In genomic region chr10:8060010-8060703, GRCh38 we compare ENCODE assay signal across 8 cellular contexts. TPM values are rescaled to one million over a fixed set of nuclear protein-coding genes. Genes with fewer than 3 reads are reported as not detected.
DNase-seq lines count a peak whose midpoint lies in the region; ATAC-seq lines count a peak whose summit lies in the region.

No MANE protein-coding gene starts in this region.

- H3K27ac ChIP-seq in CD8-positive, alpha-beta memory T cell (ENCODE audit: low read depth, low read length) = peak overlapping the region; percentile 58
- H3K27ac ChIP-seq in KOPT-K1 (ENCODE audit: low read depth, low read length, poor library complexity, severe bottlenecking) = peak overlapping the region; percentile 93
- no peak overlapping the region for H3K27ac ChIP-seq in neuronal stem cell (replicated peaks; ENCODE audit: low read length)

- H3K79me1 ChIP-seq in neuronal stem cell (ENCODE audit: low read depth, low read length) = no peaks in the 10 kb centered on the region

- H2AK5ac ChIP-seq in neuronal stem cell (ENCODE audit: low read depth, low read length) = no peak overlapping the region

- WGBS in neuronal stem cell (ENCODE audit: extremely low coverage in 2 of 2, insufficient read length in 2 of 2, insufficient replicate concordance in 1 of 2), 2 donors = no CpG with 5 or more reads among the region's 15 CpGs

- no peaks in the 10 kb centered on the region for H3K9me3 ChIP-seq in CD8-positive, alpha-beta memory T cell (ENCODE audit: low read length)
- H3K9me3 ChIP-seq in KOPT-K1 (ENCODE audit: insufficient read depth, low read length, poor library complexity, severe bottlenecking) (no peaks in the 10 kb centered on the region), neuronal stem cell (replicated peaks in 1 of 2; ENCODE audit: control insufficient read depth in 2 of 2, insufficient read depth in 1 of 2, low read depth in 1 of 2, low read length in 2 of 2) (no peaks in the 10 kb centered on the region)

- H3K4me1 Mint-ChIP-seq in CD8-positive, alpha-beta memory T cell = peaks cover 69 to 83% (median 75%) of the 10 kb centered on the region in 3 donors
- peaks cover 77% of the 10 kb centered on the region for H3K4me1 Mint-ChIP-seq in activated naive CD4-positive, alpha-beta T cell treated with anti-CD3 and anti-CD28 coated beads, Interleukin-2, amount 10 ng/mL, durations not matched to agents 7 days and 5 days

- no peak overlapping the region for H3K23ac ChIP-seq in neuronal stem cell (ENCODE audit: low read depth, low read length, poor library complexity)

- H3K27ac Mint-ChIP-seq in CD8-positive, alpha-beta memory T cell = peak overlapping the region; percentile 94 to 97 (median 95)
- peak overlapping the region; percentile 97 for H3K27ac Mint-ChIP-seq in activated naive CD4-positive, alpha-beta T cell treated with anti-CD3 and anti-CD28 coated beads, Interleukin-2, amount 10 ng/mL, durations not matched to agents 7 days and 5 days

- H2BK12ac ChIP-seq in neuronal stem cell (ENCODE audit: low read length) = no peak overlapping the region

- peaks cover 0 to 8% of the 10 kb centered on the region in 2 donors for H3K27me3 Mint-ChIP-seq in CD8-positive, alpha-beta memory T cell
- H3K27me3 Mint-ChIP-seq in activated naive CD4-positive, alpha-beta T cell treated with anti-CD3 and anti-CD28 coated beads, Interleukin-2, amount 10 ng/mL, durations not matched to agents 7 days and 5 days = no peaks in the 10 kb centered on the region

- peak; percentile 32 for ATAC-seq in GM21526 (IDR thresholded peaks at IDR 0.05; ENCODE audit: low FRiP score, unreplicated experiment)

- H3K27me3 ChIP-seq in CD8-positive, alpha-beta memory T cell (ENCODE audit: insufficient read depth, low read length, poor library complexity, severe bottlenecking) = no peaks in the 10 kb centered on the region
- peaks cover 34 to 100% (median 69%) of the 10 kb centered on the region in 3 experiments for H3K27me3 ChIP-seq in neuronal stem cell (ENCODE audit: control insufficient read depth in 3 of 3, insufficient read depth in 3 of 3, low read depth in 1 of 3, low read length in 3 of 3)

- H3K4me3 ChIP-seq in CD8-positive, alpha-beta memory T cell (ENCODE audit: low read length) = peak overlapping the region; percentile 57
- no peak overlapping the region for H3K4me3 ChIP-seq in neuronal stem cell (ENCODE audit: low read length in 2 of 2)

- no peak overlapping the region for H2AFZ ChIP-seq in neuronal stem cell (ENCODE audit: low read length)

- H3K36me3 ChIP-seq in CD8-positive, alpha-beta memory T cell (ENCODE audit: insufficient read depth, low read length) = peaks cover 25% of the 10 kb centered on the region
- peaks cover 96% of the 10 kb centered on the region for H3K36me3 ChIP-seq in KOPT-K1 (ENCODE audit: insufficient read depth, low read length)
- H3K36me3 ChIP-seq in neuronal stem cell (replicated peaks in 1 of 2; ENCODE audit: control insufficient read depth in 2 of 2, insufficient read depth in 2 of 2, low read length in 2 of 2) = no peaks in the 10 kb centered on the region

- no peak overlapping the region for H3K14ac ChIP-seq in neuronal stem cell (ENCODE audit: low read length)

- H2BK120ac ChIP-seq in neuronal stem cell (ENCODE audit: low read depth, low read length) = no peak overlapping the region

- no peaks in the 10 kb centered on the region for H3K9me3 Mint-ChIP-seq in CD8-positive, alpha-beta memory T cell
- no peaks in the 10 kb centered on the region for H3K9me3 Mint-ChIP-seq in activated naive CD4-positive, alpha-beta T cell treated with anti-CD3 and anti-CD28 coated beads, Interleukin-2, amount 10 ng/mL, durations not matched to agents 7 days and 5 days

- H3K9ac ChIP-seq in neuronal stem cell (ENCODE audit: low read depth, low read length, poor library complexity) = no peak overlapping the region

- H3K36me3 Mint-ChIP-seq in CD8-positive, alpha-beta memory T cell = peaks cover 21 to 88% (median 36%) of the 10 kb centered on the region in 3 donors
- peaks cover 86% of the 10 kb centered on the region for H3K36me3 Mint-ChIP-seq in activated naive CD4-positive, alpha-beta T cell treated with anti-CD3 and anti-CD28 coated beads, Interleukin-2, amount 10 ng/mL, durations not matched to agents 7 days and 5 days

- no peak overlapping the region for H2BK15ac ChIP-seq in neuronal stem cell (ENCODE audit: low read length)

- no peak overlapping the region for H3K18ac ChIP-seq in neuronal stem cell (ENCODE audit: low read length)

- H4K91ac ChIP-seq in neuronal stem cell (ENCODE audit: low read depth, low read length, poor library complexity) = no peak overlapping the region

- no peak overlapping the region for H2BK5ac ChIP-seq in neuronal stem cell (ENCODE audit: low read length)

- H4K8ac ChIP-seq in neuronal stem cell (ENCODE audit: low read depth, low read length) = no peak overlapping the region

- CTCF ChIA-PET in CD8-positive, alpha-beta memory T cell (lab: Charles Lee) = interaction anchor here (0.8 to 3.1 kb wide), 9 partner anchors 15 to 415 kb away, joined by 3 to 14 read pairs (median 4); no protein-coding TSS in a partner anchor
- CTCF ChIA-PET in activated naive CD4-positive, alpha-beta T cell treated with anti-CD3 and anti-CD28 coated beads, Interleukin-2, amount 10 ng/mL, durations not matched to agents 7 days and 5 days (lab: Charles Lee) = interaction anchor here (0.5 to 3.3 kb wide), 9 partner anchors 22 to 413 kb away, joined by 3 to 13 read pairs (median 3); no protein-coding TSS in a partner anchor

- H3K4me1 ChIP-seq in CD8-positive, alpha-beta memory T cell (ENCODE audit: insufficient read depth, low read length) = peaks cover 77% of the 10 kb centered on the region
- peaks cover 0 to 35% of the 10 kb centered on the region in 2 donors for H3K4me1 ChIP-seq in neuronal stem cell (ENCODE audit: control insufficient read depth in 2 of 2, insufficient read depth in 1 of 2, low read depth in 1 of 2, low read length in 2 of 2)

- POLR2A ChIA-PET in CD8-positive, alpha-beta memory T cell (lab: Charles Lee) = interaction anchor here (0.6 to 4.6 kb wide), 9 partner anchors 9 to 1036 kb away, joined by 3 to 25 read pairs (median 4); no protein-coding TSS in a partner anchor

- H3K4ac ChIP-seq in neuronal stem cell (ENCODE audit: low read length) = no peak overlapping the region

- DNase-seq in CD8-positive, alpha-beta memory T cell = peak in 4 of 5 donors; percentile 41 to 73 (median 67)
- DNase-seq in activated naive CD4-positive, alpha-beta T cell treated with anti-CD3 and anti-CD28 coated beads, Interleukin-2, amount 10 ng/mL, durations not matched to agents 7 days and 5 days = peak; percentile 85
- DNase-seq in neuronal stem cell (ENCODE audit: low spot score) (peak; percentile 69), germinal center (ENCODE audit: low spot score) (no peak), NCI-H2081 (lab: John Stamatoyannopoulos, UW) (no peak), HPDE6-E6E7 (ENCODE audit: extremely low spot score) (no peak)

- H3K4me3 Mint-ChIP-seq in CD8-positive, alpha-beta memory T cell = peak overlapping the region; percentile 90 to 99 (median 94)
- H3K4me3 Mint-ChIP-seq in activated naive CD4-positive, alpha-beta T cell treated with anti-CD3 and anti-CD28 coated beads, Interleukin-2, amount 10 ng/mL, durations not matched to agents 7 days and 5 days = peak overlapping the region; percentile 100

- no peak overlapping the region for H3K4me2 ChIP-seq in neuronal stem cell (ENCODE audit: insufficient read depth, low read length, poor library complexity, severe bottlenecking)

RNA-seq across cellular contexts. Expression of gene GATA3, which starts 5.7 kb away (rescaled TPM):
- total RNA-seq in CD8-positive, alpha-beta memory T cell = 10 to 100 TPM; 48.9 to 53.3 TPM
- polyA plus RNA-seq in CD8-positive, alpha-beta memory T cell = 58.6 TPM
- 0.33 TPM for polyA plus RNA-seq in neuronal stem cell (2013, experiment 1 of 2)
- 0.40 TPM for polyA plus RNA-seq in neuronal stem cell (2013, experiment 2 of 2)

Comparison
In these comparisons a context has a peak if more than half of its experiments do, and no peak if none do; other contexts are left out.
1. DNase-seq: peak in CD8-positive, alpha-beta memory T cell (4 of 5), activated naive CD4-positive, alpha-beta T cell treated with anti-CD3 and anti-CD28 coated beads, Interleukin-2, amount 10 ng/mL, durations not matched to agents 7 days and 5 days (single experiment) and neuronal stem cell (single experiment); none in germinal center (single experiment), NCI-H2081 (0 of 2) and HPDE6-E6E7 (single experiment).